ENCODE assay signal across 37 cellular contexts in genomic region chr6:33763483-33763882, GRCh38. TPM values are rescaled to one million over a fixed set of nuclear protein-coding genes. Genes with fewer than 3 reads are reported as not detected.
"Had no signal": no experiment of that assay in that cellular context is flagged by ENCODE, and none has a peak within 500 bp of the region (broad histone marks: within the 10 kb centered on the region; RNA-seq: fewer than 3 reads in every experiment).

No MANE protein-coding gene starts in this region.

- H3K9me3 ChIP-seq: left lung, prostate gland, right atrium auricular region, testis, tibial artery had no signal

- H3K4me3 ChIP-seq: dorsolateral prefrontal cortex, esophagus muscularis mucosa, heart right ventricle, left lung, prostate gland, right atrium auricular region, testis, tibial artery had no signal

- ATAC-seq: heart right ventricle; left cardiac atrium; left lung; naive thymus-derived CD8-positive, alpha-beta T cell; sciatic nerve; stimulated activated memory B cell treated with anti-CD40 and anti-IgM and Interleukin-4, amounts not matched to agents 10 μg/mL and 1 μg/mL and 100 μg/mL, for 72 hours; stimulated activated naive CD8-positive, alpha-beta T cell treated with anti-CD3 and anti-CD28 coated beads, Interleukin-15, Interleukin-2, amounts not matched to agents 100 U/mL and 50 U/mL, for 24 hours had no signal

- H3K27ac Mint-ChIP-seq: stimulated activated memory B cell treated with anti-CD40 and anti-IgM and Interleukin-4, amounts not matched to agents 10 μg/mL and 1 μg/mL and 100 μg/mL, for 72 hours; type B pancreatic cell had no signal

- H3K36me3 ChIP-seq: esophagus muscularis mucosa, heart right ventricle, left lung, prostate gland, right atrium auricular region, tibial artery had no signal

- DNase-seq: cerebellar nuclear complex; dorsolateral prefrontal cortex; effector CD4-positive, alpha-beta T cell; foreskin melanocyte; glutamatergic neuron; heart right ventricle; hippocampal formation; left cardiac atrium; left lung; mesendoderm; midbrain; naive thymus-derived CD8-positive, alpha-beta T cell; stimulated activated CD4-positive, alpha-beta T cell treated with anti-CD3 and anti-CD28 coated beads, Interleukin-2, amount 100 ng/mL, for 24 hours; stimulated activated CD4-positive, alpha-beta T cell treated with anti-CD3 and anti-CD28 coated beads, Interleukin-4, amount 100 ng/mL, for 24 hours; stimulated activated naive CD8-positive, alpha-beta T cell treated with anti-CD3 and anti-CD28 coated beads, Interleukin-15, Interleukin-2, amounts not matched to agents 100 U/mL and 50 U/mL, for 24 hours; substantia nigra; testis; tibial artery had no signal

- H3K27ac ChIP-seq: dorsolateral prefrontal cortex, esophagus muscularis mucosa, heart right ventricle, left lung, prostate gland, right atrium auricular region, testis, tibial artery had no signal

- H3K9me3 Mint-ChIP-seq: stimulated activated memory B cell treated with anti-CD40 and anti-IgM and Interleukin-4, amounts not matched to agents 10 μg/mL and 1 μg/mL and 100 μg/mL, for 72 hours; type B pancreatic cell had no signal

- H3K36me3 Mint-ChIP-seq: stimulated activated memory B cell treated with anti-CD40 and anti-IgM and Interleukin-4, amounts not matched to agents 10 μg/mL and 1 μg/mL and 100 μg/mL, for 72 hours; type B pancreatic cell had no signal

- H3K27me3 ChIP-seq: dorsolateral prefrontal cortex, left lung, right atrium auricular region, testis had no signal

- H3K4me3 Mint-ChIP-seq: naive thymus-derived CD8-positive, alpha-beta T cell; stimulated activated memory B cell treated with anti-CD40 and anti-IgM and Interleukin-4, amounts not matched to agents 10 μg/mL and 1 μg/mL and 100 μg/mL, for 72 hours; type B pancreatic cell had no signal

- FAIRE-seq: colon, endothelial cell of umbilical vein, islet of Langerhans had no signal

RNA-seq across cellular contexts. Expression of gene IP6K3, which starts 16.8 kb away (rescaled TPM):
- total RNA-seq: endothelial cell of umbilical vein; lung microvascular endothelial cell; naive thymus-derived CD8-positive, alpha-beta T cell had no signal
- polyA plus RNA-seq: endothelial cell of umbilical vein; naive thymus-derived CD8-positive, alpha-beta T cell; neural cell had no signal

RNA-seq across cellular contexts. Expression of gene MLN, which starts 40.3 kb away (rescaled TPM):
- total RNA-seq: dorsolateral prefrontal cortex; endothelial cell of umbilical vein; epithelial cell of proximal tubule; esophagus muscularis mucosa; fibroblast of lung; heart right ventricle; kidney epithelial cell; left cardiac atrium; left lung; lower leg skin; lung microvascular endothelial cell; myocyte; naive thymus-derived CD8-positive, alpha-beta T cell; osteocyte; prostate gland; right atrium auricular region; sciatic nerve; skeletal muscle tissue; testis; urinary bladder had no signal
- polyA plus RNA-seq: endothelial cell of umbilical vein; fibroblast of lung; heart right ventricle; naive thymus-derived CD8-positive, alpha-beta T cell; neural cell; urinary bladder had no signal
